9 cellular contexts compared by ENCODE assay signal in genomic region chr2:233853353-233853752, GRCh38. TPM values are rescaled to one million over a fixed set of nuclear protein-coding genes. Genes with fewer than 3 reads are reported as not detected.
DNase-seq lines count a peak whose midpoint lies in the region; ATAC-seq and TF ChIP-seq lines count a peak whose summit lies in the region.
"Had no signal": no experiment of that assay in that cellular context is flagged by ENCODE, and none has a peak within 500 bp of the region (broad histone marks: within the 10 kb centered on the region; RNA-seq: fewer than 3 reads in every experiment).

No MANE protein-coding gene starts in this region.

- H3K9me3 Mint-ChIP-seq in MCF 10A (ENCODE audit: unreplicated experiment), result no peaks in the 10 kb centered on the region
- no peaks in the 10 kb centered on the region for H3K9me3 Mint-ChIP-seq in activated CD8-positive, alpha-beta T cell treated with anti-CD3 and anti-CD28 coated beads, Interleukin-2, amount 10 ng/mL, durations not matched to agents 7 days and 5 days (ENCODE audit: insufficient read depth)

- H3K27ac Mint-ChIP-seq in MCF 10A (ENCODE audit: low read depth, unreplicated experiment), result no peak overlapping the region
- H3K27ac Mint-ChIP-seq in activated CD8-positive, alpha-beta T cell treated with anti-CD3 and anti-CD28 coated beads, Interleukin-2, amount 10 ng/mL, durations not matched to agents 7 days and 5 days, result peak overlapping the region; percentile 96

- intact Hi-C loops in MCF 10A (cut with micrococcal nuclease) (loop anchor here (10.0 kb wide), 1 partner anchor 651 kb away; no protein-coding TSS in a partner anchor), breast epithelium (cut with DNase I; ENCODE audit: low total_unique reads) (no loop called here), testis (cut with DNase I; ENCODE audit: low total_unique reads) (no loop called here)

- H3K4me1 ChIP-seq in breast epithelium (no peaks in the 10 kb centered on the region), testis (no peaks in the 10 kb centered on the region)

- DNase-seq in MCF 10A (ENCODE audit: unreplicated experiment) (no peak), breast epithelium (ENCODE audit: low spot score in 2 of 2) (no peak), testis (peak; percentile 9), coronary artery (ENCODE audit: low spot score) (no peak)
- DNase-seq in activated CD8-positive, alpha-beta T cell treated with anti-CD3 and anti-CD28 coated beads, Interleukin-2, amount 10 ng/mL, durations not matched to agents 7 days and 5 days, result no peak
- DNase-seq in stimulated activated naive CD4-positive, alpha-beta T cell treated with Interleukin-2 at 50 U/mL for 16 hours (lab: John Stamatoyannopoulos, UW), result no peak
- DNase-seq: stimulated activated CD4-positive, alpha-beta T cell treated with anti-CD3 and anti-CD28 coated beads, Interleukin-4, amount 100 ng/mL, for 24 hours had no signal

- POLR2A ChIA-PET in MCF 10A (lab: Yijun Ruan, JAX), result interaction anchor here (0.6 kb wide), 1 partner anchor 467 kb away, joined by 4 read pairs; no protein-coding TSS in a partner anchor
- POLR2A ChIA-PET in activated CD8-positive, alpha-beta T cell treated with anti-CD3 and anti-CD28 coated beads, Interleukin-2, amount 10 ng/mL, durations not matched to agents 7 days and 5 days (lab: Charles Lee), result interaction anchor here (0.7 to 2.1 kb wide), 5 partner anchors 9 to 436 kb away, joined by 3 to 7 read pairs (median 3); no protein-coding TSS in a partner anchor

- H3K4me3 ChIP-seq in breast epithelium (peak overlapping the region in 1 of 3 donors; percentile 84), iPS-11a (ENCODE audit: low read depth, low read length) (peak overlapping the region; percentile 95), testis (peak overlapping the region; percentile 61 to 85), coronary artery (no peak overlapping the region)

- peaks cover 4% of the 10 kb centered on the region for H3K36me3 Mint-ChIP-seq in MCF 10A (ENCODE audit: insufficient read depth, unreplicated experiment)
- peaks cover 52% of the 10 kb centered on the region for H3K36me3 Mint-ChIP-seq in activated CD8-positive, alpha-beta T cell treated with anti-CD3 and anti-CD28 coated beads, Interleukin-2, amount 10 ng/mL, durations not matched to agents 7 days and 5 days (ENCODE audit: low read depth)

- BruUV-seq in MCF 10A (replicated peaks; lab: Mats Ljungman, UMichigan), result TSS peak; percentile 40

- 37 to 40% methylated on average over 8 of the region's 8 CpGs for WGBS in testis, 2 donors

- TF ChIP-seq CTCF in MCF 10A (IDR thresholded peaks at IDR 0.05; ENCODE audit: unreplicated experiment) (no peak), breast epithelium (IDR thresholded peaks at IDR 0.05) (no peak), testis (IDR thresholded peaks at IDR 0.05) (no peak), coronary artery (IDR thresholded peaks at IDR 0.05) (no peak)

- H3K9me3 ChIP-seq in breast epithelium, result no peaks in the 10 kb centered on the region
- no peaks in the 10 kb centered on the region for H3K9me3 ChIP-seq in testis

- ATAC-seq in activated CD8-positive, alpha-beta T cell treated with anti-CD3 and anti-CD28 coated beads, Interleukin-2, amount 10 ng/mL, durations not matched to agents 7 days and 5 days, result no peak
- ATAC-seq in HG03159 (IDR thresholded peaks at IDR 0.05; ENCODE audit: unreplicated experiment), result no peak

- H3K36me3 ChIP-seq in breast epithelium (no peaks in the 10 kb centered on the region), testis (ENCODE audit: low read depth, missing control alignments) (no peaks in the 10 kb centered on the region)

- CTCF ChIA-PET in MCF 10A (lab: Yijun Ruan, JAX), result interaction anchor here (0.7 kb wide), 1 partner anchor 40 kb away, joined by 3 read pairs; no protein-coding TSS in a partner anchor
- CTCF ChIA-PET in activated CD8-positive, alpha-beta T cell treated with anti-CD3 and anti-CD28 coated beads, Interleukin-2, amount 10 ng/mL, durations not matched to agents 7 days and 5 days (lab: Charles Lee), result interaction anchor here (0.9 to 1.4 kb wide), 2 partner anchors 10 to 692 kb away, joined by 3 to 4 read pairs; no protein-coding TSS in a partner anchor

- no peaks in the 10 kb centered on the region for H3K27me3 Mint-ChIP-seq in MCF 10A (ENCODE audit: insufficient read depth, unreplicated experiment)
- H3K27me3 Mint-ChIP-seq in activated CD8-positive, alpha-beta T cell treated with anti-CD3 and anti-CD28 coated beads, Interleukin-2, amount 10 ng/mL, durations not matched to agents 7 days and 5 days (ENCODE audit: low read depth), result no peaks in the 10 kb centered on the region

- H3K27me3 ChIP-seq in breast epithelium (no peaks in the 10 kb centered on the region), testis (no peaks in the 10 kb centered on the region)

- H3K27ac ChIP-seq in breast epithelium, result no peak overlapping the region
- H3K27ac ChIP-seq in testis, result no peak overlapping the region
- H3K27ac ChIP-seq in coronary artery, result no peak overlapping the region

- H3K4me1 Mint-ChIP-seq in MCF 10A (ENCODE audit: insufficient read depth, unreplicated experiment), result peaks cover 16% of the 10 kb centered on the region
- H3K4me1 Mint-ChIP-seq in activated CD8-positive, alpha-beta T cell treated with anti-CD3 and anti-CD28 coated beads, Interleukin-2, amount 10 ng/mL, durations not matched to agents 7 days and 5 days (ENCODE audit: low read depth), result peaks cover 69% of the 10 kb centered on the region

- no peak for TF ChIP-seq POLR2A in breast epithelium (IDR thresholded peaks at IDR 0.05)
- TF ChIP-seq POLR2A in testis (IDR thresholded peaks at IDR 0.05), result no peak

- peak overlapping the region; percentile 90 for H3K4me3 Mint-ChIP-seq in MCF 10A (ENCODE audit: unreplicated experiment)
- peak overlapping the region; percentile 95 for H3K4me3 Mint-ChIP-seq in activated CD8-positive, alpha-beta T cell treated with anti-CD3 and anti-CD28 coated beads, Interleukin-2, amount 10 ng/mL, durations not matched to agents 7 days and 5 days

RNA-seq across cellular contexts. Expression of gene HJURP, which starts 1.0 kb away (rescaled TPM):
- 12.7 and 29.3 TPM in 2 replicates for total RNA-seq in MCF 10A (2022)
- total RNA-seq in breast epithelium, result 1 to 10 TPM in 1 of 3 donors, under 1 TPM in 1, not detected in 1; 0.33 to 3.0 TPM
- 100 to 1,000 TPM; 128 to 135 TPM for total RNA-seq in activated CD8-positive, alpha-beta T cell treated with anti-CD3 and anti-CD28 coated beads, Interleukin-2, amount 10 ng/mL, durations not matched to agents 7 days and 5 days
- total RNA-seq in testis, result 10 to 100 TPM; 10.2 to 13.9 TPM
- polyA plus RNA-seq in testis (ENCODE audit: insufficient read depth, low read depth, low replicate concordance), result 30.2 TPM
